In genomic region chr2:62205554-62205953, GRCh38 we compare ENCODE assay signal across 20 cellular contexts. TPM values are rescaled to one million over a fixed set of nuclear protein-coding genes. Genes with fewer than 3 reads are reported as not detected.
DNase-seq lines count a peak whose midpoint lies in the region; ATAC-seq and TF ChIP-seq lines count a peak whose summit lies in the region.
"Had no signal": no experiment of that assay in that cellular context is flagged by ENCODE, and none has a peak within 500 bp of the region (broad histone marks: within the 10 kb centered on the region; RNA-seq: fewer than 3 reads in every experiment).

No MANE protein-coding gene starts in this region.

- DNase-seq in MCF 10A (ENCODE audit: unreplicated experiment), result no peak
- no peak for DNase-seq in mammary epithelial cell
- DNase-seq in activated naive CD8-positive, alpha-beta T cell treated with anti-CD3 and anti-CD28 coated beads, Interleukin-2, amount 10 ng/mL, durations not matched to agents 7 days and 5 days, result no peak
- no peak for DNase-seq in type B pancreatic cell (ENCODE audit: extremely low spot score, unreplicated experiment)
- DNase-seq in esophagus muscularis mucosa (ENCODE audit: extremely low spot score), result no peak
- no peak for DNase-seq in left ventricle myocardium inferior
- DNase-seq: ACHN; activated CD4-positive, alpha-beta T cell treated with anti-CD3 and anti-CD28 coated beads for 4 hours; activated effector memory CD4-positive, alpha-beta T cell treated with Interleukin-2 at 50 U/mL for 16 hours; cortex of kidney; kidney; NCI-H1105 treated with DMSO at 0.1 percent for 48 hours; NCI-H2029; T-helper 2 cell had no signal

- no peak for TF ChIP-seq POLR2A in esophagus muscularis mucosa (IDR thresholded peaks at IDR 0.05; ENCODE audit: low read depth)

- H3K27ac Mint-ChIP-seq in MCF 10A (ENCODE audit: low read depth, unreplicated experiment), result peak overlapping the region; percentile 54
- peak overlapping the region; percentile 62 for H3K27ac Mint-ChIP-seq in activated naive CD8-positive, alpha-beta T cell treated with anti-CD3 and anti-CD28 coated beads, Interleukin-2, amount 10 ng/mL, durations not matched to agents 7 days and 5 days
- no peak overlapping the region for H3K27ac Mint-ChIP-seq in type B pancreatic cell

- H3K9ac ChIP-seq in mammary epithelial cell (ENCODE audit: insufficient read depth, low read length), result no peak overlapping the region
- H3K9ac ChIP-seq: BLaER1 had no signal

- H3K9me3 Mint-ChIP-seq in MCF 10A (ENCODE audit: unreplicated experiment) (no peaks in the 10 kb centered on the region), type B pancreatic cell (peaks cover 7% of the 10 kb centered on the region)
- no peaks in the 10 kb centered on the region for H3K9me3 Mint-ChIP-seq in activated naive CD8-positive, alpha-beta T cell treated with anti-CD3 and anti-CD28 coated beads, Interleukin-2, amount 10 ng/mL, durations not matched to agents 7 days and 5 days

- in situ Hi-C loops in mammary epithelial cell (cut with MboI; ENCODE audit: low sequenced_read_pairs in 2 of 2), result no loop called here

- H2AFZ ChIP-seq in mammary epithelial cell (ENCODE audit: low read depth, low read length), result no peak overlapping the region

- dilution Hi-C loops in mammary epithelial cell (cut with HindIII; ENCODE audit: low sequenced_read_pairs), result no loop called here

- ATAC-seq in activated naive CD8-positive, alpha-beta T cell treated with anti-CD3 and anti-CD28 coated beads, Interleukin-2, amount 10 ng/mL, durations not matched to agents 7 days and 5 days (ENCODE audit: low read depth), result no peak
- ATAC-seq in HG03045 (IDR thresholded peaks at IDR 0.05; ENCODE audit: unreplicated experiment), result no peak
- ATAC-seq: SK-N-SH treated with all-trans-retinoic acid at 6 μM for 48 hours had no signal

- BruUV-seq in MCF 10A (replicated peaks; lab: Mats Ljungman, UMichigan), result no TSS peak
- no TSS peak for BruUV-seq in mammary epithelial cell (replicated peaks; lab: Mats Ljungman, UMichigan)

- CTCF ChIA-PET in MCF 10A (lab: Yijun Ruan, JAX) (no interaction called here), mammary epithelial cell (lab: Charles Lee; ENCODE audit: low non-redundant PET) (no interaction called here)

- TF ChIP-seq EP300 in esophagus muscularis mucosa (IDR thresholded peaks at IDR 0.05), result no peak

- H3K4me1 Mint-ChIP-seq in MCF 10A (ENCODE audit: insufficient read depth, unreplicated experiment), result peaks cover 20% of the 10 kb centered on the region
- peaks cover 75% of the 10 kb centered on the region for H3K4me1 Mint-ChIP-seq in activated naive CD8-positive, alpha-beta T cell treated with anti-CD3 and anti-CD28 coated beads, Interleukin-2, amount 10 ng/mL, durations not matched to agents 7 days and 5 days
- H3K4me1 Mint-ChIP-seq in type B pancreatic cell (ENCODE audit: unreplicated experiment), result peaks cover 47% of the 10 kb centered on the region

- H3K4me2 ChIP-seq in mammary epithelial cell (ENCODE audit: insufficient read depth, low read depth, low read length), result no peak overlapping the region
- H3K4me2 ChIP-seq: BLaER1 had no signal

- H3K27ac ChIP-seq in mammary epithelial cell (ENCODE audit: insufficient read depth, low read depth, low read length) (no peak overlapping the region), layer of hippocampus (ENCODE audit: low read depth, low read length) (peak overlapping the region; percentile 0), esophagus muscularis mucosa (replicated peaks in 1 of 4) (no peak overlapping the region), left ventricle myocardium inferior (replicated peaks) (no peak overlapping the region)
- H3K27ac ChIP-seq: adrenal gland, BLaER1 had no signal

- no peaks in the 10 kb centered on the region for H3K36me3 ChIP-seq in mammary epithelial cell (ENCODE audit: insufficient read depth, low read length)
- no peaks in the 10 kb centered on the region for H3K36me3 ChIP-seq in esophagus muscularis mucosa
- no peaks in the 10 kb centered on the region for H3K36me3 ChIP-seq in left ventricle myocardium inferior
- H3K36me3 ChIP-seq: adrenal gland had no signal

- H3K27me3 Mint-ChIP-seq in MCF 10A (ENCODE audit: insufficient read depth, unreplicated experiment) (no peaks in the 10 kb centered on the region), type B pancreatic cell (no peaks in the 10 kb centered on the region)
- no peaks in the 10 kb centered on the region for H3K27me3 Mint-ChIP-seq in activated naive CD8-positive, alpha-beta T cell treated with anti-CD3 and anti-CD28 coated beads, Interleukin-2, amount 10 ng/mL, durations not matched to agents 7 days and 5 days

- H3K4me3 Mint-ChIP-seq in MCF 10A (ENCODE audit: unreplicated experiment), result no peak overlapping the region
- no peak overlapping the region for H3K4me3 Mint-ChIP-seq in activated naive CD8-positive, alpha-beta T cell treated with anti-CD3 and anti-CD28 coated beads, Interleukin-2, amount 10 ng/mL, durations not matched to agents 7 days and 5 days
- peak overlapping the region; percentile 15 for H3K4me3 Mint-ChIP-seq in type B pancreatic cell

- POLR2A ChIA-PET in MCF 10A (lab: Yijun Ruan, JAX), result no interaction called here
- POLR2A ChIA-PET in activated naive CD8-positive, alpha-beta T cell treated with anti-CD3 and anti-CD28 coated beads, Interleukin-2, amount 10 ng/mL, durations not matched to agents 7 days and 5 days (lab: Charles Lee), result interaction anchor here (1.2 kb wide), 1 partner anchor 10 kb away, joined by 3 read pairs; no protein-coding TSS in a partner anchor

- 95% methylated on average over 6 of the region's 6 CpGs for WGBS in mammary epithelial cell (ENCODE audit: low coverage, missing lambda C conversion rate)
- WGBS in esophagus muscularis mucosa, result 100% methylated on average over 6 of the region's 6 CpGs

- H4K20me1 ChIP-seq in mammary epithelial cell (ENCODE audit: insufficient read depth, low read length), result peaks cover 5% of the 10 kb centered on the region

- intact Hi-C loops in MCF 10A (cut with micrococcal nuclease) (no loop called here), mammary epithelial cell (cut with micrococcal nuclease) (no loop called here), esophagus muscularis mucosa (cut with DNase I) (no loop called here), left ventricle myocardium inferior (cut with micrococcal nuclease) (no loop called here)

- H3K79me2 ChIP-seq in mammary epithelial cell (ENCODE audit: insufficient read depth, low read length), result peaks cover 100% of the 10 kb centered on the region

- TF ChIP-seq CTCF in MCF 10A (IDR thresholded peaks at IDR 0.05; ENCODE audit: unreplicated experiment) (no peak), mammary epithelial cell (conservative IDR thresholded peaks at IDR 0.05 in 1 of 2, IDR thresholded peaks at IDR 0.05 in 1 of 2; ENCODE audit: extremely low read depth in 1 of 2, insufficient read depth in 1 of 2, low read depth in 1 of 2, low read length in 2 of 2) (no peak), type B pancreatic cell (conservative IDR thresholded peaks at IDR 0.05) (no peak), esophagus muscularis mucosa (IDR thresholded peaks at IDR 0.05) (no peak), left ventricle myocardium inferior (IDR thresholded peaks at IDR 0.05; ENCODE audit: borderline replicate concordance) (no peak)

- H3K36me3 Mint-ChIP-seq in MCF 10A (ENCODE audit: insufficient read depth, unreplicated experiment) (peaks cover 6% of the 10 kb centered on the region), type B pancreatic cell (peaks cover 19% of the 10 kb centered on the region)
- peaks cover 42% of the 10 kb centered on the region for H3K36me3 Mint-ChIP-seq in activated naive CD8-positive, alpha-beta T cell treated with anti-CD3 and anti-CD28 coated beads, Interleukin-2, amount 10 ng/mL, durations not matched to agents 7 days and 5 days

- H3K27me3 ChIP-seq in mammary epithelial cell (ENCODE audit: insufficient read depth, low read length) (no peaks in the 10 kb centered on the region), layer of hippocampus (ENCODE audit: control insufficient read depth, insufficient read depth, low read length) (no peaks in the 10 kb centered on the region), esophagus muscularis mucosa (no peaks in the 10 kb centered on the region), left ventricle myocardium inferior (ENCODE audit: low read depth) (no peaks in the 10 kb centered on the region)
- H3K27me3 ChIP-seq: adrenal gland, BLaER1 had no signal

- no peak overlapping the region for H3K4me3 ChIP-seq in mammary epithelial cell (replicated peaks in 1 of 3; ENCODE audit: insufficient read depth in 1 of 3, low read depth in 2 of 3, low read length in 3 of 3)
- no peak overlapping the region for H3K4me3 ChIP-seq in esophagus muscularis mucosa
- H3K4me3 ChIP-seq in left ventricle myocardium inferior, result no peak overlapping the region
- H3K4me3 ChIP-seq: adrenal gland, BLaER1, skin epidermis had no signal

- no peaks in the 10 kb centered on the region for H3K4me1 ChIP-seq in mammary epithelial cell (ENCODE audit: insufficient read depth, low read length)
- H3K4me1 ChIP-seq in esophagus muscularis mucosa, result peaks cover 51 to 69% (median 61%) of the 10 kb centered on the region in 4 donors
- H3K4me1 ChIP-seq in left ventricle myocardium inferior, result peaks cover 87% of the 10 kb centered on the region

- H3K9me3 ChIP-seq in mammary epithelial cell (replicated peaks; ENCODE audit: insufficient read depth, low read length) (no peaks in the 10 kb centered on the region), esophagus muscularis mucosa (no peaks in the 10 kb centered on the region), left ventricle myocardium inferior (replicated peaks) (no peaks in the 10 kb centered on the region)
- H3K9me3 ChIP-seq: adrenal gland had no signal

RNA-seq across cellular contexts. Expression of gene B3GNT2, which starts 9.6 kb away (rescaled TPM):
- total RNA-seq in MCF 10A (2022) (12.3 and 15.3 TPM in 2 replicates), mammary epithelial cell (10 to 100 TPM; 35.2 to 44.8 TPM), type B pancreatic cell (ENCODE audit: low replicate concordance) (23.5 and 56.0 TPM in 2 replicates), esophagus muscularis mucosa (10 to 100 TPM; 11.6 to 16.3 (median 14.5) TPM), left ventricle myocardium inferior (16.8 TPM)
- polyA plus RNA-seq in mammary epithelial cell, result 21.2 TPM
- 32.4 TPM for polyA minus RNA-seq in mammary epithelial cell
- 10 to 100 TPM; 45.5 to 46.0 TPM for total RNA-seq in activated naive CD8-positive, alpha-beta T cell treated with anti-CD3 and anti-CD28 coated beads, Interleukin-2, amount 10 ng/mL, durations not matched to agents 7 days and 5 days
